Comparison of ENCODE assay signal across 23 cellular contexts in genomic region chr7:70259497-70259896, GRCh38.
DNase-seq lines count a peak whose midpoint lies in the region; ATAC-seq and TF ChIP-seq lines count a peak whose summit lies in the region.
"Had no signal": no experiment of that assay in that cellular context is flagged by ENCODE, and none has a peak within 500 bp of the region (broad histone marks: within the 10 kb centered on the region; RNA-seq: fewer than 3 reads in every experiment).

No MANE protein-coding gene starts in this region.

- H3K27ac ChIP-seq in fibroblast of lung (ENCODE audit: insufficient read depth, low read length): no peak overlapping the region
- H3K27ac ChIP-seq: uterus had no signal

- no peak for TF ChIP-seq CTCF in fibroblast of lung (conservative IDR thresholded peaks at IDR 0.05 in 1 of 2, IDR thresholded peaks at IDR 0.05 in 1 of 2; ENCODE audit: low read depth in 1 of 2, low read length in 2 of 2)

- H3K4me3 Mint-ChIP-seq in stimulated activated naive B cell treated with anti-CD40 and anti-IgM and Interleukin-4, amounts not matched to agents 10 μg/mL and 1 μg/mL and 100 μg/mL, for 72 hours: no peak overlapping the region
- H3K4me3 Mint-ChIP-seq: activated T-helper 1 cell treated with anti-CD3 and anti-CD28 coated beads, Interleukin-12 subunit alpha, Interleukin-12 subunit beta, Interleukin-2, Interleukin-4 antibody, amounts not matched to agents 30 ng/mL and 10 ng/mL and 1 ng/mL, durations not matched to agents 14 hours and 24 hours and 36 hours; CD14-positive monocyte; naive thymus-derived CD4-positive, alpha-beta T cell; T-cell had no signal

- no peaks in the 10 kb centered on the region for H3K4me1 ChIP-seq in fibroblast of lung (ENCODE audit: control insufficient read depth, extremely low read depth, insufficient read depth, low read length)
- H3K4me1 ChIP-seq: uterus had no signal

- no peak overlapping the region for H3K9ac ChIP-seq in fibroblast of lung (ENCODE audit: insufficient read depth, low read length)

- H3K9me3 ChIP-seq in fibroblast of lung (ENCODE audit: control insufficient read depth, insufficient read depth, low read depth, low read length): no peaks in the 10 kb centered on the region
- H3K9me3 ChIP-seq: uterus had no signal

- no peaks in the 10 kb centered on the region for H3K27me3 ChIP-seq in fibroblast of lung (ENCODE audit: control insufficient read depth, insufficient read depth, low read length)
- H3K27me3 ChIP-seq: uterus had no signal

- peak; percentile 58 for DNase-seq in AG20443 (ENCODE audit: low spot score)
- DNase-seq in NCI-H2029 (lab: John Stamatoyannopoulos, UW): peak; percentile 20
- DNase-seq in fibroblast of lung (ENCODE audit: low read depth in 2 of 2): peak; percentile 4 to 72
- peak; percentile 9 for DNase-seq in pons (ENCODE audit: low spot score)
- no peak for DNase-seq in activated T-cell treated with anti-CD3 and anti-CD28 coated beads, Interleukin-2, amount 50 U/mL, for 48 hours
- DNase-seq in activated CD4-positive, alpha-beta T cell treated with anti-CD3 and anti-CD28 coated beads, Interleukin-2, amount 50 U/mL, for 4 hours: no peak
- DNase-seq in stimulated activated naive B cell treated with anti-CD40 and anti-IgM and Interleukin-4, amounts not matched to agents 10 μg/mL and 1 μg/mL and 100 μg/mL, for 72 hours: no peak
- no peak for DNase-seq in DMS53 (lab: John Stamatoyannopoulos, UW)
- DNase-seq: ACHN; activated CD4-positive, CD25-positive, alpha-beta regulatory T cell treated with anti-CD3 and anti-CD28 coated beads, Interleukin-2, amount 50 U/mL, for 72 hours; activated naive CD4-positive, alpha-beta T cell treated with anti-CD3 and anti-CD28 coated beads, Interleukin-2, amount 50 U/mL, for 16 hours; HCEC 1CT; MM.1S; naive thymus-derived CD4-positive, alpha-beta T cell; NCI-H1436 treated with DMSO at 0.1 percent for 48 hours; NCI-H2171; NCI-H748 treated with DMSO at 0.1 percent for 48 hours; retina; SHP77; T-cell had no signal

- H3K27ac Mint-ChIP-seq in stimulated activated naive B cell treated with anti-CD40 and anti-IgM and Interleukin-4, amounts not matched to agents 10 μg/mL and 1 μg/mL and 100 μg/mL, for 72 hours: no peak overlapping the region
- H3K27ac Mint-ChIP-seq: activated T-helper 1 cell treated with anti-CD3 and anti-CD28 coated beads, Interleukin-12 subunit alpha, Interleukin-12 subunit beta, Interleukin-2, Interleukin-4 antibody, amounts not matched to agents 30 ng/mL and 10 ng/mL and 1 ng/mL, durations not matched to agents 14 hours and 24 hours and 36 hours; CD14-positive monocyte; naive thymus-derived CD4-positive, alpha-beta T cell; T-cell had no signal

- no peaks in the 10 kb centered on the region for H3K36me3 ChIP-seq in fibroblast of lung (ENCODE audit: control insufficient read depth, insufficient read depth, low read length)
- H3K36me3 ChIP-seq: uterus had no signal

- ATAC-seq in stimulated activated naive B cell treated with anti-CD40 and anti-IgM and Interleukin-4, amounts not matched to agents 10 μg/mL and 1 μg/mL and 100 μg/mL, for 72 hours (replicated peaks): no peak
- ATAC-seq: naive thymus-derived CD4-positive, alpha-beta T cell; T-cell had no signal

- H2AFZ ChIP-seq in fibroblast of lung (ENCODE audit: low read length): no peak overlapping the region

- H4K20me1 ChIP-seq in fibroblast of lung (ENCODE audit: control insufficient read depth, extremely low read depth, insufficient read depth, low read length): no peaks in the 10 kb centered on the region

- no peak overlapping the region for H3K4me2 ChIP-seq in fibroblast of lung (ENCODE audit: extremely low read depth, insufficient read depth, low read length)

- no peaks in the 10 kb centered on the region for H3K27me3 Mint-ChIP-seq in stimulated activated naive B cell treated with anti-CD40 and anti-IgM and Interleukin-4, amounts not matched to agents 10 μg/mL and 1 μg/mL and 100 μg/mL, for 72 hours
- H3K27me3 Mint-ChIP-seq: naive thymus-derived CD4-positive, alpha-beta T cell; T-cell had no signal

- H3K4me1 Mint-ChIP-seq in stimulated activated naive B cell treated with anti-CD40 and anti-IgM and Interleukin-4, amounts not matched to agents 10 μg/mL and 1 μg/mL and 100 μg/mL, for 72 hours: peaks cover 0 to 5% of the 10 kb centered on the region in 2 donors
- H3K4me1 Mint-ChIP-seq: CD14-positive monocyte, T-cell had no signal

- H3K9me3 Mint-ChIP-seq in stimulated activated naive B cell treated with anti-CD40 and anti-IgM and Interleukin-4, amounts not matched to agents 10 μg/mL and 1 μg/mL and 100 μg/mL, for 72 hours: no peaks in the 10 kb centered on the region

- H3K79me2 ChIP-seq in fibroblast of lung (ENCODE audit: control insufficient read depth, insufficient read depth, low read length): no peaks in the 10 kb centered on the region

- no peaks in the 10 kb centered on the region for H3K36me3 Mint-ChIP-seq in stimulated activated naive B cell treated with anti-CD40 and anti-IgM and Interleukin-4, amounts not matched to agents 10 μg/mL and 1 μg/mL and 100 μg/mL, for 72 hours
- H3K36me3 Mint-ChIP-seq: CD14-positive monocyte; naive thymus-derived CD4-positive, alpha-beta T cell; T-cell had no signal

- no peak overlapping the region for H3K4me3 ChIP-seq in fibroblast of lung (replicated peaks in 1 of 4; ENCODE audit: control extremely low read depth in 1 of 4, insufficient read depth in 1 of 4, low read depth in 3 of 4, low read length in 4 of 4)
- H3K4me3 ChIP-seq: uterus had no signal

Comparison
In these comparisons a context has a peak if more than half of its experiments do, and no peak if none do; other contexts are left out.
1. DNase-seq: peak in AG20443 (single experiment), NCI-H2029 (single experiment), fibroblast of lung (2 of 2) and pons (single experiment); none in activated T-cell treated with anti-CD3 and anti-CD28 coated beads, Interleukin-2, amount 50 U/mL, for 48 hours (0 of 2), activated CD4-positive, alpha-beta T cell treated with anti-CD3 and anti-CD28 coated beads, Interleukin-2, amount 50 U/mL, for 4 hours (0 of 2), stimulated activated naive B cell treated with anti-CD40 and anti-IgM and Interleukin-4, amounts not matched to agents 10 μg/mL and 1 μg/mL and 100 μg/mL, for 72 hours (single experiment) and DMS53 (single experiment).